8 cellular contexts compared by ENCODE assay signal in genomic region chr12:14770495-14771313, GRCh38. TPM values are rescaled to one million over a fixed set of nuclear protein-coding genes. Genes with fewer than 3 reads are reported as not detected.
DNase-seq lines count a peak whose midpoint lies in the region; FAIRE-seq and TF ChIP-seq lines count a peak whose summit lies in the region.

No MANE protein-coding gene starts in this region.

- H3F3A ChIP-seq in Loucy (ENCODE audit: low read depth) = peaks cover 7% of the 10 kb centered on the region; the same call in 1 of the 2 replicates

- H3K9ac ChIP-seq in Loucy (ENCODE audit: low read depth, low read length, poor library complexity, severe bottlenecking) = peak overlapping the region; percentile 88

- H3K36me3 ChIP-seq in Loucy (ENCODE audit: insufficient read depth, low read length) (no peaks in the 10 kb centered on the region; the same call in 1 of the 2 replicates), neuron (ENCODE audit: insufficient read depth, low read length) (no peaks in the 10 kb centered on the region)

- H4K20me1 ChIP-seq in Loucy (ENCODE audit: insufficient read depth, low read length, poor library complexity, severe bottlenecking) = peaks cover 23% of the 10 kb centered on the region

- DNase-seq in Daoy (ENCODE audit: low read depth) = peak; percentile 88
- no peak for DNase-seq in H54 (ENCODE audit: insufficient read length, low spot score)
- DNase-seq in SHP77 treated with DMSO at 0.1 percent for 48 hours (lab: John Stamatoyannopoulos, UW) = peak; percentile 34
- peak; percentile 83 for DNase-seq in activated gamma-delta T cell treated with anti-CD3 and anti-CD28 coated beads, Interleukin-2, amount 50 U/mL, for 16 hours (ENCODE audit: low read depth)
- DNase-seq in frontal cortex (ENCODE audit: low spot score in 2 of 2) = peak; percentile 56 to 68
- DNase-seq in stromal cell of bone marrow (ENCODE audit: low read depth) = peak; percentile 92

- H3K4me2 ChIP-seq in Loucy (ENCODE audit: low read depth, low read length, poor library complexity, severe bottlenecking) = peak overlapping the region; percentile 76

- H3K4me1 ChIP-seq in Loucy (ENCODE audit: insufficient read depth, low read length, poor library complexity, severe bottlenecking) (peaks cover 38% of the 10 kb centered on the region), neuron (ENCODE audit: insufficient read depth, low read length) (no peaks in the 10 kb centered on the region)

- H3K9me3 ChIP-seq in Loucy (ENCODE audit: insufficient read depth, low read depth, low read length) = no peaks in the 10 kb centered on the region
- peaks cover 9% of the 10 kb centered on the region for H3K9me3 ChIP-seq in neuron (ENCODE audit: low read length)

- H3K9me2 ChIP-seq in Loucy (replicated peaks; ENCODE audit: low read depth, low read length) = no peaks in the 10 kb centered on the region

- peaks cover 47% of the 10 kb centered on the region for H3K79me2 ChIP-seq in Loucy (ENCODE audit: insufficient read depth, low read length)

- no peaks in the 10 kb centered on the region for H3K27me3 ChIP-seq in Loucy (ENCODE audit: insufficient read depth, low read length, poor library complexity, severe bottlenecking)
- H3K27me3 ChIP-seq in neuron (ENCODE audit: insufficient read depth, low read length) = no peaks in the 10 kb centered on the region

- FAIRE-seq in H54 (lab: Jason Lieb, UNC) (no peak), frontal cortex (lab: Jason Lieb, UNC) (no peak)

- TF ChIP-seq CTCF in Loucy (conservative IDR thresholded peaks at IDR 0.05; ENCODE audit: low read length) = no peak

- peak overlapping the region; percentile 94 for H3K4me3 ChIP-seq in Loucy (ENCODE audit: low read length, poor library complexity, severe bottlenecking)
- H3K4me3 ChIP-seq in neuron (ENCODE audit: low read length) = peak overlapping the region; percentile 45

- peak; percentile 39; the same call in 1 of the 2 replicates for TF ChIP-seq POLR2A in H54 (IDR thresholded peaks at IDR 0.05; ENCODE audit: low read depth, low read length)

- H2AFZ ChIP-seq in Loucy (ENCODE audit: low read length) (peak overlapping the region; percentile 86), neuron (ENCODE audit: low read depth, low read length) (no peak overlapping the region)

RNA-seq across cellular contexts. Expression of gene WBP11, which starts 32.6 kb away (rescaled TPM):
- 15.4 and 23.7 TPM in 2 replicates for total RNA-seq in Daoy (2014; rRNA removed; shearing (Covaris generic))
- 20.8 TPM for total RNA-seq in frontal cortex

RNA-seq across cellular contexts. Expression of gene C12orf60, which starts 32.8 kb away (rescaled TPM):
- 1.5 and 4.5 TPM in 2 replicates for total RNA-seq in Daoy (2014; rRNA removed; shearing (Covaris generic))
- total RNA-seq in frontal cortex = 1.6 TPM

RNA-seq across cellular contexts. Expression of gene SMCO3, which starts 43.3 kb away (rescaled TPM):
- total RNA-seq in Daoy (2014; rRNA removed; shearing (Covaris generic)) = 0.23 TPM in 1 of 2 replicates, not detected in the other
- 0.41 TPM for total RNA-seq in frontal cortex
